In genomic region chr6:32603888-32604287, GRCh38 we compare ENCODE assay signal across 14 cellular contexts. TPM values are rescaled to one million over a fixed set of nuclear protein-coding genes. Genes with fewer than 3 reads are reported as not detected.
DNase-seq lines count a peak whose midpoint lies in the region; ATAC-seq and TF ChIP-seq lines count a peak whose summit lies in the region.
"Had no signal": no experiment of that assay in that cellular context is flagged by ENCODE, and none has a peak within 500 bp of the region (broad histone marks: within the 10 kb centered on the region; RNA-seq: fewer than 3 reads in every experiment).

No MANE protein-coding gene starts in this region.

- no peaks in the 10 kb centered on the region for H3K79me2 ChIP-seq in OCI-LY1 (ENCODE audit: insufficient read depth, low read length)

- H3K36me3 ChIP-seq in OCI-LY1 (ENCODE audit: insufficient read depth, low read length): no peaks in the 10 kb centered on the region
- H3K36me3 ChIP-seq in subcutaneous abdominal adipose tissue (ENCODE audit: control insufficient read depth in 5 of 5, insufficient read depth in 5 of 5, low read length in 5 of 5): no peaks in the 10 kb centered on the region
- H3K36me3 ChIP-seq in SJCRH30: no peaks in the 10 kb centered on the region
- H3K36me3 ChIP-seq: pancreas, Peyer's patch had no signal

- no peaks in the 10 kb centered on the region for H3K27me3 Mint-ChIP-seq in activated naive CD4-positive, alpha-beta T cell treated with anti-CD3 and anti-CD28 coated beads, Interleukin-2, amount 50 U/mL, for 24 hours

- no peak for TF ChIP-seq CTCF in OCI-LY1 (IDR thresholded peaks at IDR 0.05; ENCODE audit: low read length)

- no peaks in the 10 kb centered on the region for H4K20me1 ChIP-seq in OCI-LY1 (ENCODE audit: insufficient read depth, low read length)

- H2AFZ ChIP-seq in OCI-LY1 (ENCODE audit: low read length): no peak overlapping the region
- H2AFZ ChIP-seq: GM23248 had no signal

- H3K9ac ChIP-seq in OCI-LY1 (ENCODE audit: low read length): no peak overlapping the region
- H3K9ac ChIP-seq in subcutaneous abdominal adipose tissue (ENCODE audit: low read length in 5 of 5): peak overlapping the region in 1 of 5 donors; percentile 30
- H3K9ac ChIP-seq: GM23248 had no signal

- H3K9me3 ChIP-seq in OCI-LY1 (ENCODE audit: low read length): no peaks in the 10 kb centered on the region
- no peaks in the 10 kb centered on the region for H3K9me3 ChIP-seq in subcutaneous abdominal adipose tissue (ENCODE audit: control insufficient read depth in 5 of 5, low read length in 5 of 5)
- H3K9me3 ChIP-seq in SJCRH30 (replicated peaks): no peaks in the 10 kb centered on the region
- H3K9me3 ChIP-seq: pancreas, Peyer's patch had no signal

- no peaks in the 10 kb centered on the region for H3K9me2 ChIP-seq in OCI-LY1 (ENCODE audit: low read depth, low read length)

- H3K36me3 Mint-ChIP-seq in activated naive CD4-positive, alpha-beta T cell treated with anti-CD3 and anti-CD28 coated beads, Interleukin-2, amount 50 U/mL, for 24 hours: peaks cover 2% of the 10 kb centered on the region

- H3K27ac ChIP-seq in OCI-LY1 (ENCODE audit: low read depth, low read length, poor library complexity, severe bottlenecking) (peak overlapping the region; percentile 51), subcutaneous abdominal adipose tissue (ENCODE audit: low read depth, low read length) (peak overlapping the region; percentile 66), SJCRH30 (no peak overlapping the region)
- H3K27ac ChIP-seq: GM23248 had no signal

- peaks cover 9% of the 10 kb centered on the region for H3K4me1 ChIP-seq in OCI-LY1 (ENCODE audit: insufficient read depth, low read length, severe bottlenecking)
- H3K4me1 ChIP-seq in subcutaneous abdominal adipose tissue (ENCODE audit: control insufficient read depth in 5 of 5, insufficient read depth in 5 of 5, low read length in 5 of 5): peaks cover 0 to 13% (median 0%) of the 10 kb centered on the region in 5 donors
- H3K4me1 ChIP-seq in SJCRH30: no peaks in the 10 kb centered on the region
- H3K4me1 ChIP-seq: pancreas, Peyer's patch had no signal

- ATAC-seq in left ventricle myocardium superior: peak; percentile 51
- ATAC-seq in GM21786 (IDR thresholded peaks at IDR 0.05; ENCODE audit: unreplicated experiment): no peak

- intact Hi-C loops in left ventricle myocardium superior (cut with micrococcal nuclease): no loop called here

- H3K27me3 ChIP-seq in OCI-LY1 (ENCODE audit: insufficient read depth, low read length): no peaks in the 10 kb centered on the region
- H3K27me3 ChIP-seq in subcutaneous abdominal adipose tissue (ENCODE audit: control insufficient read depth in 5 of 5, insufficient read depth in 4 of 5, low read length in 5 of 5): no peaks in the 10 kb centered on the region
- no peaks in the 10 kb centered on the region for H3K27me3 ChIP-seq in SJCRH30
- H3K27me3 ChIP-seq: pancreas, Peyer's patch had no signal

- H3K4me3 Mint-ChIP-seq in activated naive CD4-positive, alpha-beta T cell treated with anti-CD3 and anti-CD28 coated beads, Interleukin-2, amount 50 U/mL, for 24 hours: no peak overlapping the region

- peak overlapping the region; percentile 3 for H3K27ac Mint-ChIP-seq in activated naive CD4-positive, alpha-beta T cell treated with anti-CD3 and anti-CD28 coated beads, Interleukin-2, amount 50 U/mL, for 24 hours

- no peak for DNase-seq in activated naive CD4-positive, alpha-beta T cell (lab: John Stamatoyannopoulos, UW)
- DNase-seq in left ventricle myocardium superior (no peak), SJCRH30 (no peak), GF-D8 (lab: John Stamatoyannopoulos, UW) (no peak)
- DNase-seq: foreskin melanocyte; GM23248; pancreas; Peyer's patch; stimulated activated CD4-positive, alpha-beta T cell treated with anti-CD3 and anti-CD28 coated beads, Interleukin-2, amount 100 ng/mL, for 48 hours; substantia nigra had no signal

- no peaks in the 10 kb centered on the region for H3F3A ChIP-seq in OCI-LY1 (ENCODE audit: insufficient read depth, low read length)

- H3K4me1 Mint-ChIP-seq in activated naive CD4-positive, alpha-beta T cell treated with anti-CD3 and anti-CD28 coated beads, Interleukin-2, amount 50 U/mL, for 24 hours: peaks cover 11% of the 10 kb centered on the region

- H3K4me3 ChIP-seq in OCI-LY1 (ENCODE audit: low read depth, low read length, poor library complexity, severe bottlenecking) (peak overlapping the region; percentile 38), subcutaneous abdominal adipose tissue (ENCODE audit: low read depth in 1 of 5, low read length in 5 of 5) (peak overlapping the region in 2 of 5 donors; percentile 14 to 48), SJCRH30 (no peak overlapping the region)
- H3K4me3 ChIP-seq: GM23248, pancreas, Peyer's patch had no signal

- no peaks in the 10 kb centered on the region for H3K9me3 Mint-ChIP-seq in activated naive CD4-positive, alpha-beta T cell treated with anti-CD3 and anti-CD28 coated beads, Interleukin-2, amount 50 U/mL, for 24 hours

- H3K4me2 ChIP-seq in OCI-LY1 (ENCODE audit: low read length): peak overlapping the region; percentile 44; the same call in 1 of the 2 replicates

RNA-seq across cellular contexts. Expression of gene HLA-DRB1, which starts 14.2 kb away (rescaled TPM):
- 34.3 TPM for total RNA-seq in left ventricle myocardium superior
- total RNA-seq in SJCRH30 (2014; rRNA removed; shearing (Covaris generic)): not detected in 2 replicates
- total RNA-seq: GM23248 had no signal

RNA-seq across cellular contexts. Expression of gene HLA-DQA1, which starts 33.3 kb away (rescaled TPM):
- 4.9 TPM for total RNA-seq in left ventricle myocardium superior
- not detected in 2 replicates for total RNA-seq in SJCRH30 (2014; rRNA removed; shearing (Covaris generic))
- total RNA-seq: GM23248 had no signal

Comparison
In these comparisons a context has a peak if more than half of its experiments do, and no peak if none do; other contexts are left out.
1. RNA of gene HLA-DRB1, which starts 14.2 kb away (total RNA-seq): 34.3 TPM in left ventricle myocardium superior (single experiment); not detected in SJCRH30; every median in the first group is over 10 times any median in the second.